Comparison of ENCODE assay signal across 29 cellular contexts in the genomic region with DNA sequence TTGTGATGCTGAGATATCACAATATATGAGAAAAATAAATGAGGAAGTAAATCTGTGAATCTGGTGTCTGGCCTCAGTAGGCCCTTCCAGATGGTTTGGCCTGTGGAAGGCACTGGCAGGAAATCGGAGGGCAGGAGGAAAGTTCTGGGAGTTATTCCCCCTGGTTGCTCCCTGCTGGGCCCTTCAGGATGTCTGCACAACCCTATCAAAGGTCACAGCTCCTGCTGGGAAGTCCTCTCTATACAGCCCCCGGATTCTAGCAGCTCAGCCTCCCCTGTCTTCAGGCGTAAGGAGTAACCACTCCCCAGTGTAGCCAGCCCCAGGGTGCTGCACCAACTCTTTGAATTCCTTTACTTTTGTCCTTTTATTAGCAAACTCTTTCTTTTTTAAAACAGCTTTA. TPM values are rescaled to one million over a fixed set of nuclear protein-coding genes. Genes with fewer than 3 reads are reported as not detected.
"Had no signal": no experiment of that assay in that cellular context is flagged by ENCODE, and none has a peak within 500 bp of the region (broad histone marks: within the 10 kb centered on the region; RNA-seq: fewer than 3 reads in every experiment).

No MANE protein-coding gene starts in this region.

- H3K27me3 Mint-ChIP-seq: naive thymus-derived CD8-positive, alpha-beta T cell; stimulated activated naive CD8-positive, alpha-beta T cell treated with anti-CD3 and anti-CD28 coated beads, Interleukin-15, Interleukin-2, amounts not matched to agents 100 ng/mL and 50 ng/mL, for 24 hours had no signal

- H3K9me3 ChIP-seq: gastrocnemius medialis, heart left ventricle, lower lobe of right lung, neutrophil, prostate gland, right atrium auricular region, thoracic aorta, vagina had no signal

- H3K4me3 ChIP-seq: gastrocnemius medialis, heart left ventricle, hepatocyte, lower lobe of right lung, prostate gland, right atrium auricular region, smooth muscle cell, thoracic aorta, tibial nerve, vagina had no signal

- H3K4me2 ChIP-seq: hepatocyte, smooth muscle cell had no signal

- H3K4me1 Mint-ChIP-seq: stimulated activated naive B cell treated with anti-CD40 and anti-IgM and Interleukin-4, amounts not matched to agents 10 μg/mL and 1 μg/mL and 100 μg/mL, for 72 hours had no signal

- H3K4me1 ChIP-seq: gastrocnemius medialis, heart left ventricle, lower lobe of right lung, parathyroid adenoma, prostate gland, right atrium auricular region, tibial nerve, vagina had no signal

- H3K27me3 ChIP-seq: gastrocnemius medialis, hepatocyte, neutrophil, right atrium auricular region, tibial nerve, vagina had no signal

- H3K27ac ChIP-seq: gastrocnemius medialis, heart left ventricle, hepatocyte, lower lobe of right lung, neutrophil, parathyroid adenoma, prostate gland, right atrium auricular region, thoracic aorta, tibial nerve, vagina had no signal

- H3K4me3 Mint-ChIP-seq: effector memory CD8-positive, alpha-beta T cell; naive thymus-derived CD8-positive, alpha-beta T cell; nephron progenitor cell; stimulated activated naive B cell treated with anti-CD40 and anti-IgM and Interleukin-4, amounts not matched to agents 10 μg/mL and 1 μg/mL and 100 μg/mL, for 72 hours; stimulated activated naive CD8-positive, alpha-beta T cell treated with anti-CD3 and anti-CD28 coated beads, Interleukin-15, Interleukin-2, amounts not matched to agents 100 ng/mL and 50 ng/mL, for 24 hours had no signal

- H2AFZ ChIP-seq: hepatocyte, parathyroid adenoma had no signal

- H3K36me3 Mint-ChIP-seq: stimulated activated naive B cell treated with anti-CD40 and anti-IgM and Interleukin-4, amounts not matched to agents 10 μg/mL and 1 μg/mL and 100 μg/mL, for 72 hours had no signal

- H3K9ac ChIP-seq: parathyroid adenoma had no signal

- H3K9me3 Mint-ChIP-seq: effector memory CD8-positive, alpha-beta T cell; nephron progenitor cell; stimulated activated naive CD8-positive, alpha-beta T cell treated with anti-CD3 and anti-CD28 coated beads, Interleukin-15, Interleukin-2, amounts not matched to agents 100 ng/mL and 50 ng/mL, for 24 hours had no signal

- H3K27ac Mint-ChIP-seq: effector memory CD8-positive, alpha-beta T cell; nephron progenitor cell; stimulated activated naive B cell treated with anti-CD40 and anti-IgM and Interleukin-4, amounts not matched to agents 10 μg/mL and 1 μg/mL and 100 μg/mL, for 72 hours; stimulated activated naive CD8-positive, alpha-beta T cell treated with anti-CD3 and anti-CD28 coated beads, Interleukin-15, Interleukin-2, amounts not matched to agents 100 ng/mL and 50 ng/mL, for 24 hours had no signal

- H3K36me3 ChIP-seq: gastrocnemius medialis, heart left ventricle, lower lobe of right lung, neutrophil, prostate gland, right atrium auricular region, thoracic aorta, tibial nerve, vagina had no signal

- ATAC-seq: effector memory CD8-positive, alpha-beta T cell; esophagus mucosa; gastrocnemius medialis; heart left ventricle; left cardiac atrium; left ventricle myocardium superior; lower lobe of right lung; naive thymus-derived CD8-positive, alpha-beta T cell; sciatic nerve; stimulated activated naive B cell treated with anti-CD40 and anti-IgM and Interleukin-4, amounts not matched to agents 10 μg/mL and 1 μg/mL and 100 μg/mL, for 72 hours had no signal

- H3K79me2 ChIP-seq: hepatocyte, parathyroid adenoma had no signal

- DNase-seq: cerebellar nuclear complex; cortex of kidney; effector memory CD8-positive, alpha-beta T cell; foreskin fibroblast; gastrocnemius medialis; heart left ventricle; left cardiac atrium; left ventricle myocardium superior; lower lobe of right lung; nephron progenitor cell; stimulated activated CD4-positive, alpha-beta T cell treated with anti-CD3 and anti-CD28 coated beads, Interleukin-4, amount 100 ng/mL, for 4 hours; stimulated activated naive B cell treated with anti-CD40 and anti-IgM and Interleukin-4, amounts not matched to agents 10 μg/mL and 1 μg/mL and 100 μg/mL, for 72 hours had no signal

RNA-seq across cellular contexts. Expression of gene WNT7A, which starts 56.2 kb away (rescaled TPM):
- total RNA-seq: dermis microvascular lymphatic vessel endothelial cell, gastrocnemius medialis, heart left ventricle, left cardiac atrium, left ventricle myocardium superior, mesenteric fat pad, myocyte, omental fat pad, right atrium auricular region, sciatic nerve, thoracic aorta, vagina had no signal
- polyA plus RNA-seq: heart left ventricle had no signal
